23 cellular contexts compared by ENCODE assay signal in genomic region chr12:121245031-121245430, GRCh38. TPM values are rescaled to one million over a fixed set of nuclear protein-coding genes. Genes with fewer than 3 reads are reported as not detected.
DNase-seq lines count a peak whose midpoint lies in the region; ATAC-seq, FAIRE-seq and TF ChIP-seq lines count a peak whose summit lies in the region.
"Had no signal": no experiment of that assay in that cellular context is flagged by ENCODE, and none has a peak within 500 bp of the region (broad histone marks: within the 10 kb centered on the region; RNA-seq: fewer than 3 reads in every experiment).

No MANE protein-coding gene starts in this region.

- H3K27ac ChIP-seq in GM23338 (ENCODE audit: low read depth) (no peak overlapping the region), angular gyrus (ENCODE audit: low read depth, low read length) (peak overlapping the region; percentile 14), H1 (ENCODE audit: low read depth, low read length) (0 out of 2 replicates have a peak overlapping the region, but pooled peaks have one; percentile 25)
- H3K27ac ChIP-seq: 22Rv1, BLaER1, C4-2B had no signal

- FAIRE-seq in H1 (lab: Jason Lieb, UNC) = no peak
- FAIRE-seq: A204.1, G401.6, GM12892, GM19239 had no signal

- H3K36me3 ChIP-seq in GM23338 (ENCODE audit: insufficient read depth) (no peaks in the 10 kb centered on the region), H1 (ENCODE audit: control insufficient read depth in 2 of 4, insufficient read depth in 4 of 4, low read length in 3 of 4) (peaks cover 6 to 30% (median 16%) of the 10 kb centered on the region in 4 experiments; a peak in 6 of 8 replicates)

- H3K27me3 Mint-ChIP-seq in GM23338 (ENCODE audit: insufficient read depth, low read depth, poor library complexity) = peaks cover 12% of the 10 kb centered on the region
- H3K27me3 Mint-ChIP-seq: B cell; CD4-positive, CD25-positive, alpha-beta regulatory T cell had no signal

- H4K20me1 ChIP-seq in GM23338 (replicated peaks; ENCODE audit: insufficient read depth) (no peaks in the 10 kb centered on the region; the same call in 1 of the 2 replicates), H1 (replicated peaks in 1 of 2; ENCODE audit: control insufficient read depth in 1 of 2, insufficient read depth in 2 of 2, low read length in 2 of 2) (peaks cover 0 to 2% of the 10 kb centered on the region in 2 experiments)
- H4K20me1 ChIP-seq: BLaER1 had no signal

- H3K4me3 Mint-ChIP-seq in GM23338 = no peak overlapping the region
- H3K4me3 Mint-ChIP-seq: B cell; CD4-positive, CD25-positive, alpha-beta regulatory T cell; CD8-positive, alpha-beta T cell; HFFc6 had no signal

- H3K4me3 ChIP-seq in GM23338 (no peak overlapping the region), H1 (ENCODE audit: extremely low read depth in 1 of 4, insufficient read depth in 2 of 4, low read depth in 3 of 4, low read length in 4 of 4) (no peak overlapping the region)
- H3K4me3 ChIP-seq: BLaER1, HAP-1 had no signal

- no peak for TF ChIP-seq EP300 in H1 (IDR thresholded peaks at IDR 0.05; ENCODE audit: borderline replicate concordance in 1 of 2, low read depth in 2 of 2, low read length in 2 of 2)

- H2BK20ac ChIP-seq in H1 (ENCODE audit: low read length) = no peak overlapping the region

- no peak overlapping the region for H2BK15ac ChIP-seq in H1 (ENCODE audit: low read length)

- H3K4me1 ChIP-seq in GM23338 (ENCODE audit: insufficient read depth) (peaks cover 6% of the 10 kb centered on the region; the same call in 1 of the 2 replicates), H1 (replicated peaks in 1 of 4; ENCODE audit: control insufficient read depth in 3 of 4, insufficient read depth in 4 of 4, low read length in 3 of 4) (no peaks in the 10 kb centered on the region; a peak in 2 of 7 replicates)
- H3K4me1 ChIP-seq: Caco-2, HAP-1 had no signal

- CTCF ChIA-PET in H1 (lab: Charles Lee; ENCODE audit: partially characterized antibody) = interaction anchor here (1.1 kb wide), 1 partner anchor 197 kb away, joined by 3 read pairs; no protein-coding TSS in a partner anchor

- no peaks in the 10 kb centered on the region for H3K9me2 ChIP-seq in GM23338 (ENCODE audit: insufficient read depth)

- H3K23me2 ChIP-seq in H1 (ENCODE audit: low read depth, low read length) = no peaks in the 10 kb centered on the region; the same call in 1 of the 2 replicates

- H2BK12ac ChIP-seq in H1 (ENCODE audit: low read depth, low read length) = no peak overlapping the region

- no peak overlapping the region for H3K27ac Mint-ChIP-seq in GM23338
- H3K27ac Mint-ChIP-seq: B cell; CD4-positive, CD25-positive, alpha-beta regulatory T cell; CD8-positive, alpha-beta T cell; HFFc6 had no signal

- no peak overlapping the region for H3K18ac ChIP-seq in H1 (ENCODE audit: extremely low read depth, low read length)

- H4K8ac ChIP-seq in H1 (ENCODE audit: extremely low read depth, insufficient read depth, low read length) = no peak overlapping the region

- H3K36me3 Mint-ChIP-seq in GM23338 (ENCODE audit: low read depth) = peaks cover 23% of the 10 kb centered on the region

- POLR2A ChIA-PET in H1 (lab: Charles Lee; ENCODE audit: partially characterized antibody) = no interaction called here

- H3K79me2 ChIP-seq in GM23338 (replicated peaks; ENCODE audit: insufficient read depth) (no peaks in the 10 kb centered on the region), H1 (ENCODE audit: control insufficient read depth in 1 of 2, insufficient read depth in 2 of 2, low read length in 2 of 2) (no peaks in the 10 kb centered on the region)

- no peak overlapping the region for H2AK5ac ChIP-seq in H1 (ENCODE audit: low read depth, low read length)

- H2BK5ac ChIP-seq in H1 (ENCODE audit: low read depth, low read length) = no peak overlapping the region

- H3K27me3 ChIP-seq in GM23338 (ENCODE audit: insufficient read depth) (no peaks in the 10 kb centered on the region), H1 (replicated peaks in 1 of 4; ENCODE audit: control insufficient read depth in 3 of 4, extremely low read depth in 1 of 4, insufficient read depth in 3 of 4, low read length in 3 of 4) (no peaks in the 10 kb centered on the region)
- H3K27me3 ChIP-seq: BLaER1 had no signal

- no peak overlapping the region for H3K4ac ChIP-seq in H1 (replicated peaks; ENCODE audit: insufficient read length, low read depth, low read length)

- intact Hi-C loops in posterior cingulate gyrus (cut with DNase I) = no loop called here

- no peak overlapping the region for H3K23ac ChIP-seq in H1 (ENCODE audit: insufficient read length)

- no peak overlapping the region for H2AFZ ChIP-seq in GM23338
- H2AFZ ChIP-seq in H1 (ENCODE audit: low read length) = no peak overlapping the region

- TF ChIP-seq CTCF in GM23338 (conservative IDR thresholded peaks at IDR 0.05; ENCODE audit: low read depth in 2 of 2) = peak in 1 of 2 experiments; percentile 38; a peak in 2 of 4 replicates
- peak in 2 of 3 experiments; percentile 16 to 29; a peak in 2 of 4 replicates for TF ChIP-seq CTCF in H1 (IDR thresholded peaks at IDR 0.05; ENCODE audit: control extremely low read depth in 1 of 3, insufficient read depth in 1 of 3, low read depth in 1 of 3, low read length in 3 of 3)

- no peaks in the 10 kb centered on the region for H3K9me3 ChIP-seq in H1 (ENCODE audit: insufficient read depth in 2 of 2, low read depth in 1 of 2, low read length in 1 of 2)
- H3K9me3 ChIP-seq: BLaER1, Caco-2, HAP-1 had no signal

- no peak overlapping the region for H3K9ac ChIP-seq in H1 (replicated peaks in 1 of 4; ENCODE audit: extremely low read depth in 1 of 4, low read depth in 3 of 4, low read length in 3 of 4)
- H3K9ac ChIP-seq: BLaER1 had no signal

- no peak overlapping the region for H4K5ac ChIP-seq in H1 (ENCODE audit: insufficient read length, low read depth, low read length)

- DNase-seq in GM23338 (ENCODE audit: low spot score) (peak; percentile 27), H1 (ENCODE audit: low read depth in 1 of 2, low spot score in 2 of 2) (no peak), posterior cingulate gyrus (peak in 8 of 10 donors; percentile 19 to 88 (median 48)), NCI-H774 (lab: John Stamatoyannopoulos, UW) (no peak), dermis blood vessel endothelial cell (no peak)
- no peak for DNase-seq in activated CD8-positive, alpha-beta memory T cell treated with anti-CD3 and anti-CD28 coated beads, Interleukin-2, amount 50 U/mL, for 48 hours
- DNase-seq: Caco-2; CD4-positive, CD25-positive, alpha-beta regulatory T cell; CD8-positive, alpha-beta T cell; DMS153; DND-41; GOT3; HFFc6 had no signal

- no peaks in the 10 kb centered on the region for H3K79me1 ChIP-seq in H1 (ENCODE audit: low read depth, low read length)

- no peak; the same call in 2 of the 3 replicates for ATAC-seq in GM23338
- ATAC-seq: CD8-positive, alpha-beta T cell had no signal

- H2BK120ac ChIP-seq in H1 (replicated peaks; ENCODE audit: low read depth, low read length) = no peak overlapping the region

- H4K91ac ChIP-seq in H1 (replicated peaks; ENCODE audit: insufficient read length, low read length) = no peak overlapping the region

- WGBS in H1 (ENCODE audit: extremely low coverage in 1 of 2, insufficient coverage in 1 of 2, insufficient read length in 1 of 2, insufficient replicate concordance in 2 of 2, low coverage in 1 of 2, low lambda C conversion rate in 2 of 2, missing lambda C conversion rate in 1 of 2), 2 experiments = 79% methylated on average over 9 of the region's 14 CpGs; no CpG with 5 or more reads in 1 of the 2 experiments

- TF ChIP-seq RAD21 in H1 (IDR thresholded peaks at IDR 0.05 in 1 of 2, conservative IDR thresholded peaks at IDR 0.05 in 1 of 2; ENCODE audit: low read depth in 2 of 2, low read length in 2 of 2) = peak in 1 of 2 experiments; percentile 28; a peak in 1 of 4 replicates

- no peaks in the 10 kb centered on the region for H3K9me3 Mint-ChIP-seq in GM23338
- H3K9me3 Mint-ChIP-seq: CD4-positive, CD25-positive, alpha-beta regulatory T cell; CD8-positive, alpha-beta T cell; HFFc6 had no signal

- no peak overlapping the region for H3K14ac ChIP-seq in H1 (ENCODE audit: insufficient read length)

- no peak for TF ChIP-seq POLR2A in H1 (IDR thresholded peaks at IDR 0.05; ENCODE audit: control extremely low read depth in 1 of 2, low read depth in 2 of 2, low read length in 2 of 2)

- peaks cover 16% of the 10 kb centered on the region for H3K4me1 Mint-ChIP-seq in GM23338

- H3K4me2 ChIP-seq in GM23338 = no peak overlapping the region
- H3K4me2 ChIP-seq in H1 (ENCODE audit: insufficient read depth in 1 of 2, low read depth in 2 of 2, low read length in 2 of 2) = no peak overlapping the region
- H3K4me2 ChIP-seq: BLaER1 had no signal

- no peaks in the 10 kb centered on the region for H3F3A ChIP-seq in GM23338 (replicated peaks; ENCODE audit: low read depth)

- no peak overlapping the region for H3K56ac ChIP-seq in H1 (replicated peaks; ENCODE audit: insufficient read length, low read depth, low read length)

TF ChIP-seq in H1, 55 proteins besides CTCF, POLR2A, EP300 and RAD21 (continues in another document):
- no peak for TF ChIP-seq CHD2 (IDR thresholded peaks at IDR 0.05; ENCODE audit: low read length)

RNA-seq across cellular contexts. Expression of gene P2RX4, which starts 35.1 kb away (rescaled TPM):
- total RNA-seq in GM23338 (2014; rRNA removed; shearing (Covaris generic)) = 18.9 and 19.5 TPM in 2 replicates
- polyA plus RNA-seq in GM23338 (2016; fragmentation: Nextera tagmentation; extraction: Ambion mirVana) (5.6 and 5.9 TPM in 2 replicates), H1 (2011; rRNA removed) (12.2 and 21.4 TPM in 2 replicates)
- total RNA-seq in H1 (2021; fragmentation: NEBNext Ultra II Directional; extraction: Animal tissue kit (Norgen Biotek cat#: 25700)) = 7.1 and 9.5 TPM in 2 replicates
- polyA plus RNA-seq in H1 (2011; cell fraction: cytosol; rRNA removed) = 13.8 TPM
- 22.4 TPM for polyA plus RNA-seq in H1 (2011; cell fraction: nucleus; rRNA removed)
- 4.5 to 12.1 TPM (median 9.5 TPM) in 4 replicates for polyA plus RNA-seq in H1 (2012, experiment 1 of 2)
- 6.1 TPM for polyA plus RNA-seq in H1 (2012, experiment 2 of 2)
- 7.9 TPM for polyA plus RNA-seq in H1 (2013, experiment 1 of 2)
- 9.9 TPM for polyA plus RNA-seq in H1 (2013, experiment 2 of 2)
- polyA minus RNA-seq in H1 (2011; rRNA and poly(A)+ RNA removed) = 16.2 and 17.6 TPM in 2 replicates
- polyA minus RNA-seq in H1 (2011; cell fraction: cytosol; rRNA and poly(A)+ RNA removed) = 5.0 TPM
- 10.2 TPM for polyA minus RNA-seq in H1 (2011; cell fraction: nucleus; rRNA and poly(A)+ RNA removed)
- 105 and 193 TPM in 2 replicates for total RNA-seq in dermis blood vessel endothelial cell

RNA-seq across cellular contexts. Expression of gene CAMKK2, which starts 51.5 kb away (rescaled TPM):
- 18.5 and 26.4 TPM in 2 replicates for total RNA-seq in GM23338 (2014; rRNA removed; shearing (Covaris generic))
- polyA plus RNA-seq in GM23338 (2016; fragmentation: Nextera tagmentation; extraction: Ambion mirVana) (9.5 and 10.3 TPM in 2 replicates), H1 (2011; rRNA removed) (29.6 and 31.2 TPM in 2 replicates)
- 28.7 and 30.6 TPM in 2 replicates for total RNA-seq in H1 (2021; fragmentation: NEBNext Ultra II Directional; extraction: Animal tissue kit (Norgen Biotek cat#: 25700))
- polyA plus RNA-seq in H1 (2011; cell fraction: cytosol; rRNA removed) = 29.9 TPM
- 44.5 TPM for polyA plus RNA-seq in H1 (2011; cell fraction: nucleus; rRNA removed)
- polyA plus RNA-seq in H1 (2012, experiment 1 of 2) = 24.6 to 27.2 TPM (median 26.2 TPM) in 4 replicates
- polyA plus RNA-seq in H1 (2012, experiment 2 of 2) = 16.1 TPM
- 18.8 TPM for polyA plus RNA-seq in H1 (2013, experiment 1 of 2)
- polyA plus RNA-seq in H1 (2013, experiment 2 of 2) = 18.6 TPM
- polyA minus RNA-seq in H1 (2011; rRNA and poly(A)+ RNA removed) = 44.3 and 47.6 TPM in 2 replicates
- 20.4 TPM for polyA minus RNA-seq in H1 (2011; cell fraction: cytosol; rRNA and poly(A)+ RNA removed)
- 32.1 TPM for polyA minus RNA-seq in H1 (2011; cell fraction: nucleus; rRNA and poly(A)+ RNA removed)
- 29.8 and 49.1 TPM in 2 replicates for total RNA-seq in dermis blood vessel endothelial cell

Comparison
In these comparisons a context has a peak if more than half of its experiments do, and no peak if none do; other contexts are left out.
1. DNase-seq: peak in GM23338 (single experiment) and posterior cingulate gyrus (8 of 10); none in H1 (0 of 2), activated CD8-positive, alpha-beta memory T cell treated with anti-CD3 and anti-CD28 coated beads, Interleukin-2, amount 50 U/mL, for 48 hours (single experiment), NCI-H774 (single experiment) and dermis blood vessel endothelial cell (single experiment).